9 cellular contexts compared by ENCODE assay signal in genomic region chr1:26126321-26127084, GRCh38. TPM values are rescaled to one million over a fixed set of nuclear protein-coding genes. Genes with fewer than 3 reads are reported as not detected.
A peak's percentile ranks its signal among the peaks of the same experiment; 100 is the strongest.
DNase-seq lines count a peak whose midpoint lies in the region; ATAC-seq and TF ChIP-seq lines count a peak whose summit lies in the region.
"Had no signal": no experiment of that assay in that cellular context is flagged by ENCODE, and none has a peak within 500 bp of the region (broad histone marks: within the 10 kb centered on the region; RNA-seq: fewer than 3 reads in every experiment).

No MANE protein-coding gene starts in this region.

- H3K36me3 Mint-ChIP-seq in progenitor cell of endocrine pancreas (ENCODE audit: insufficient read depth), result peaks cover 8% of the 10 kb centered on the region

- DNase-seq in GM12864 (ENCODE audit: low read depth) (peak; percentile 55), NCI-H524 (lab: John Stamatoyannopoulos, UW) (peak; percentile 14 to 69), left ventricle myocardium superior (no peak), HuH-7 (ENCODE audit: low spot score) (no peak), progenitor cell of endocrine pancreas (ENCODE audit: low spot score, unreplicated experiment) (no peak)
- DNase-seq in activated CD8-positive, alpha-beta memory T cell treated with anti-CD3 and anti-CD28 coated beads, Interleukin-2, amount 50 U/mL, for 1 hour (ENCODE audit: extremely low read depth), result peak; percentile 47

- intact Hi-C loops in left ventricle myocardium superior (cut with micrococcal nuclease), result no loop called here

- 36% methylated on average over 9 of the region's 9 CpGs for WGBS in thymus

- no peaks in the 10 kb centered on the region for H3K27me3 ChIP-seq in thymus (ENCODE audit: control insufficient read depth, insufficient read depth)

- H3K4me3 ChIP-seq in GM12864 (ENCODE audit: low read depth, low read length) (no peak overlapping the region), thymus (ENCODE audit: low read length) (peak overlapping the region; percentile 34)

- no peak overlapping the region for H3K4me3 Mint-ChIP-seq in progenitor cell of endocrine pancreas (ENCODE audit: low read depth)

- no peak for TF ChIP-seq CTCF in GM12864 (IDR thresholded peaks at IDR 0.05; ENCODE audit: low read depth, low read length, missing control alignments)
- TF ChIP-seq CTCF in progenitor cell of endocrine pancreas (IDR thresholded peaks at IDR 0.05; ENCODE audit: unreplicated experiment), result no peak

- H3K27me3 Mint-ChIP-seq in progenitor cell of endocrine pancreas, result peaks cover 12% of the 10 kb centered on the region

- H3K4me1 Mint-ChIP-seq in progenitor cell of endocrine pancreas (ENCODE audit: low read depth), result peaks cover 4% of the 10 kb centered on the region

- no peak overlapping the region for H3K27ac Mint-ChIP-seq in progenitor cell of endocrine pancreas

- peaks cover 9% of the 10 kb centered on the region for H3K36me3 ChIP-seq in thymus (ENCODE audit: control insufficient read depth, insufficient read depth)

- H3K4me1 ChIP-seq in thymus (ENCODE audit: control insufficient read depth, insufficient read depth, low read length), result peaks cover 25% of the 10 kb centered on the region

- H3K9me3 ChIP-seq in thymus (ENCODE audit: control insufficient read depth), result no peaks in the 10 kb centered on the region

- H3K9me3 Mint-ChIP-seq in progenitor cell of endocrine pancreas (ENCODE audit: low read depth), result no peaks in the 10 kb centered on the region

- H3K27ac ChIP-seq in thymus (ENCODE audit: low read depth), result peak overlapping the region; percentile 84

- ATAC-seq in HG03045 (IDR thresholded peaks at IDR 0.05; ENCODE audit: unreplicated experiment), result peak; percentile 81
- peak; percentile 59 for ATAC-seq in left ventricle myocardium superior

RNA-seq across cellular contexts. Expression of gene PDIK1L, which starts 14.9 kb away (rescaled TPM):
- total RNA-seq in left ventricle myocardium superior (7.0 TPM), progenitor cell of endocrine pancreas (15.2 and 17.2 TPM in 2 replicates)
- 6.1 TPM for polyA plus RNA-seq in thymus

RNA-seq across cellular contexts. Expression of gene FAM110D, which starts 32.4 kb away (rescaled TPM):
- total RNA-seq in left ventricle myocardium superior (4.5 TPM), progenitor cell of endocrine pancreas (0.33 and 0.36 TPM in 2 replicates)
- 2.4 TPM for polyA plus RNA-seq in thymus
- total RNA-seq: myocyte had no signal

RNA-seq across cellular contexts. Expression of gene C1orf232, which starts 42.3 kb away (rescaled TPM):
- not detected for total RNA-seq in left ventricle myocardium superior
- polyA plus RNA-seq in thymus, result not detected
- not detected in 2 replicates for total RNA-seq in progenitor cell of endocrine pancreas
- total RNA-seq: myocyte had no signal

RNA-seq across cellular contexts. Expression of gene ZNF593, which starts 43.2 kb away (rescaled TPM):
- total RNA-seq in left ventricle myocardium superior, result 11.6 TPM
- polyA plus RNA-seq in thymus, result 79.0 TPM
- 28.9 and 32.1 TPM in 2 replicates for total RNA-seq in progenitor cell of endocrine pancreas

RNA-seq across cellular contexts. Expression of gene ZNF593OS, which starts 45.1 kb away (rescaled TPM):
- total RNA-seq in left ventricle myocardium superior (not detected), progenitor cell of endocrine pancreas (not detected in 2 replicates)
- 0.87 TPM for polyA plus RNA-seq in thymus
- total RNA-seq: myocyte had no signal

Comparison
In these comparisons a context has a peak if more than half of its experiments do, and no peak if none do; other contexts are left out.
1. DNase-seq: peak in GM12864 (single experiment), NCI-H524 (2 of 2) and activated CD8-positive, alpha-beta memory T cell treated with anti-CD3 and anti-CD28 coated beads, Interleukin-2, amount 50 U/mL, for 1 hour (single experiment); none in left ventricle myocardium superior (single experiment), HuH-7 (single experiment) and progenitor cell of endocrine pancreas (single experiment).